Comparison of ENCODE assay signal across 1 cellular context in genomic region chr5:126745259-126745992, GRCh38.
A peak's percentile ranks its signal among the peaks of the same experiment; 100 is the strongest.
TF ChIP-seq lines count a peak whose summit lies in the region.

No MANE protein-coding gene starts in this region.

TF ChIP-seq in HEK293, 187 proteins besides CTCF, POLR2A, EP300 and RAD21 (continued from another document and continues in another):
- TF ChIP-seq PATZ1 (tag by site-specific recombination; IDR thresholded peaks at IDR 0.05): peak; percentile 42; the same call in 1 of the 2 replicates
- TF ChIP-seq ZIC2 (tag by site-specific recombination; IDR thresholded peaks at IDR 0.05): no peak
- no peak for TF ChIP-seq ZNF544 (tag by site-specific recombination; IDR thresholded peaks at IDR 0.05)
- TF ChIP-seq, protein P1, sequence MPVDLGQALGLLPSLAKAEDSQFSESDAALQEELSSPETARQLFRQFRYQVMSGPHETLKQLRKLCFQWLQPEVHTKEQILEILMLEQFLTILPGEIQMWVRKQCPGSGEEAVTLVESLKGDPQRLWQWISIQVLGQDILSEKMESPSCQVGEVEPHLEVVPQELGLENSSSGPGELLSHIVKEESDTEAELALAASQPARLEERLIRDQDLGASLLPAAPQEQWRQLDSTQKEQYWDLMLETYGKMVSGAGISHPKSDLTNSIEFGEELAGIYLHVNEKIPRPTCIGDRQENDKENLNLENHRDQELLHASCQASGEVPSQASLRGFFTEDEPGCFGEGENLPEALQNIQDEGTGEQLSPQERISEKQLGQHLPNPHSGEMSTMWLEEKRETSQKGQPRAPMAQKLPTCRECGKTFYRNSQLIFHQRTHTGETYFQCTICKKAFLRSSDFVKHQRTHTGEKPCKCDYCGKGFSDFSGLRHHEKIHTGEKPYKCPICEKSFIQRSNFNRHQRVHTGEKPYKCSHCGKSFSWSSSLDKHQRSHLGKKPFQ (tag by site-specific recombination; IDR thresholded peaks at IDR 0.05): 0 out of 2 replicates have a peak, but pooled peaks have one; percentile 14
- peak; percentile 64 for TF ChIP-seq FEZF1 (tag by site-specific recombination; IDR thresholded peaks at IDR 0.05)
- no peak for TF ChIP-seq ZBTB1 (tag by site-specific recombination; IDR thresholded peaks at IDR 0.05)
- no peak for TF ChIP-seq SALL2 (tag by site-specific recombination; IDR thresholded peaks at IDR 0.05; ENCODE audit: borderline replicate concordance)
- peak; percentile 88 for TF ChIP-seq ZNF600 (tag by site-specific recombination; IDR thresholded peaks at IDR 0.05)
- TF ChIP-seq, protein P2, sequence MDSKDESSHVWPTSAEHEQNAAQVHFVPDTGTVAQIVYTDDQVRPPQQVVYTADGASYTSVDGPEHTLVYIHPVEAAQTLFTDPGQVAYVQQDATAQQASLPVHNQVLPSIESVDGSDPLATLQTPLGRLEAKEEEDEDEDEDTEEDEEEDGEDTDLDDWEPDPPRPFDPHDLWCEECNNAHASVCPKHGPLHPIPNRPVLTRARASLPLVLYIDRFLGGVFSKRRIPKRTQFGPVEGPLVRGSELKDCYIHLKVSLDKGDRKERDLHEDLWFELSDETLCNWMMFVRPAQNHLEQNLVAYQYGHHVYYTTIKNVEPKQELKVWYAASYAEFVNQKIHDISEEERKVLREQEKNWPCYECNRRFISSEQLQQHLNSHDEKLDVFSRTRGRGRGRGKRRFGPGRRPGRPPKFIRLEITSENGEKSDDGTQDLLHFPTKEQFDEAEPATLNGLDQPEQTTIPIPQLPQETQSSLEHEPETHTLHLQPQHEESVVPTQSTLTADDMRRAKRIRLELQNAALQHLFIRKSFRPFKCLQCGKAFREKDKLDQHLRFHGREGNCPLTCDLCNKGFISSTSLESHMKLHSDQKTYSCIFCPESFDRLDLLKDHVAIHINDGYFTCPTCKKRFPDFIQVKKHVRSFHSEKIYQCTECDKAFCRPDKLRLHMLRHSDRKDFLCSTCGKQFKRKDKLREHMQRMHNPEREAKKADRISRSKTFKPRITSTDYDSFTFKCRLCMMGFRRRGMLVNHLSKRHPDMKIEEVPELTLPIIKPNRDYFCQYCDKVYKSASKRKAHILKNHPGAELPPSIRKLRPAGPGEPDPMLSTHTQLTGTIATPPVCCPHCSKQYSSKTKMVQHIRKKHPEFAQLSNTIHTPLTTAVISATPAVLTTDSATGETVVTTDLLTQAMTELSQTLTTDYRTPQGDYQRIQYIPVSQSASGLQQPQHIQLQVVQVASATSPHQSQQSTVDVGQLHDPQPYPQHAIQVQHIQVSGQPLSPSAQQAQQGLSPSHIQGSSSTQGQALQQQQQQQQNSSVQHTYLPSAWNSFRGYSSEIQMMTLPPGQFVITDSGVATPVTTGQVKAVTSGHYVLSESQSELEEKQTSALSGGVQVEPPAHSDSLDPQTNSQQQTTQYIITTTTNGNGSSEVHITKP (tag by site-specific recombination; IDR thresholded peaks at IDR 0.05): peak; percentile 70
- peak; percentile 72 for TF ChIP-seq INSM2 (tag by site-specific recombination; IDR thresholded peaks at IDR 0.05)
- TF ChIP-seq ZFP69B (tag by site-specific recombination; IDR thresholded peaks at IDR 0.05): peak; percentile 79
- TF ChIP-seq, protein P3, sequence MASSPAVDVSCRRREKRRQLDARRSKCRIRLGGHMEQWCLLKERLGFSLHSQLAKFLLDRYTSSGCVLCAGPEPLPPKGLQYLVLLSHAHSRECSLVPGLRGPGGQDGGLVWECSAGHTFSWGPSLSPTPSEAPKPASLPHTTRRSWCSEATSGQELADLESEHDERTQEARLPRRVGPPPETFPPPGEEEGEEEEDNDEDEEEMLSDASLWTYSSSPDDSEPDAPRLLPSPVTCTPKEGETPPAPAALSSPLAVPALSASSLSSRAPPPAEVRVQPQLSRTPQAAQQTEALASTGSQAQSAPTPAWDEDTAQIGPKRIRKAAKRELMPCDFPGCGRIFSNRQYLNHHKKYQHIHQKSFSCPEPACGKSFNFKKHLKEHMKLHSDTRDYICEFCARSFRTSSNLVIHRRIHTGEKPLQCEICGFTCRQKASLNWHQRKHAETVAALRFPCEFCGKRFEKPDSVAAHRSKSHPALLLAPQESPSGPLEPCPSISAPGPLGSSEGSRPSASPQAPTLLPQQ (tag by site-specific recombination; IDR thresholded peaks at IDR 0.05): peak; percentile 71
- 0 out of 2 replicates have a peak, but pooled peaks have one; percentile 51 for TF ChIP-seq ZNF2 (tag by site-specific recombination; IDR thresholded peaks at IDR 0.05)
- TF ChIP-seq OVOL3 (tag by site-specific recombination; IDR thresholded peaks at IDR 0.05): no peak
- TF ChIP-seq ZNF16 (tag by site-specific recombination; IDR thresholded peaks at IDR 0.05; ENCODE audit: low read depth): no peak
- peak; percentile 97 for TF ChIP-seq ZBTB44 (tag by site-specific recombination; IDR thresholded peaks at IDR 0.05)
- TF ChIP-seq ZNF223 (tag by site-specific recombination; IDR thresholded peaks at IDR 0.05): 0 out of 2 replicates have a peak, but pooled peaks have one; percentile 15
- TF ChIP-seq ZBTB49 (tag by site-specific recombination; IDR thresholded peaks at IDR 0.05; ENCODE audit: low read depth): no peak
- TF ChIP-seq ZNF366 (tag by site-specific recombination; conservative IDR thresholded peaks at IDR 0.05): peak; percentile 22; the same call in 1 of the 2 replicates
- no peak; the same call in 1 of the 2 replicates for TF ChIP-seq OSR2 (tag by site-specific recombination; IDR thresholded peaks at IDR 0.05)
- TF ChIP-seq ZNF521 (tag by site-specific recombination; IDR thresholded peaks at IDR 0.05): no peak
- 0 out of 2 replicates have a peak, but pooled peaks have one; percentile 46 for TF ChIP-seq ZEB2 (tag by site-specific recombination; IDR thresholded peaks at IDR 0.05)
- peak; percentile 84 for TF ChIP-seq SP7 (tag by site-specific recombination; IDR thresholded peaks at IDR 0.05)
- peak; percentile 86 for TF ChIP-seq ZBTB17 (tag by site-specific recombination; IDR thresholded peaks at IDR 0.05)
- TF ChIP-seq ZBTB20 (tag by site-specific recombination; IDR thresholded peaks at IDR 0.05): peak; percentile 53; the same call in 1 of the 2 replicates
- TF ChIP-seq ZBTB48 (tag by site-specific recombination; IDR thresholded peaks at IDR 0.05): peak; percentile 36; the same call in 1 of the 2 replicates
- TF ChIP-seq ZFP41 (tag by site-specific recombination; IDR thresholded peaks at IDR 0.05; ENCODE audit: borderline replicate concordance): no peak
- TF ChIP-seq SCRT1 (tag by site-specific recombination; IDR thresholded peaks at IDR 0.05; ENCODE audit: borderline replicate concordance): no peak
- TF ChIP-seq ZNF654 (tag by site-specific recombination; IDR thresholded peaks at IDR 0.05; ENCODE audit: low read depth): no peak
- TF ChIP-seq ZBTB21 (tag by site-specific recombination; IDR thresholded peaks at IDR 0.05): peak; percentile 78; the same call in 1 of the 2 replicates
- no peak for TF ChIP-seq ZNF138 (tag by site-specific recombination; IDR thresholded peaks at IDR 0.05; ENCODE audit: borderline replicate concordance)
- no peak for TF ChIP-seq ZNF423 (tag by site-specific recombination; IDR thresholded peaks at IDR 0.05)
- TF ChIP-seq, protein P4, sequence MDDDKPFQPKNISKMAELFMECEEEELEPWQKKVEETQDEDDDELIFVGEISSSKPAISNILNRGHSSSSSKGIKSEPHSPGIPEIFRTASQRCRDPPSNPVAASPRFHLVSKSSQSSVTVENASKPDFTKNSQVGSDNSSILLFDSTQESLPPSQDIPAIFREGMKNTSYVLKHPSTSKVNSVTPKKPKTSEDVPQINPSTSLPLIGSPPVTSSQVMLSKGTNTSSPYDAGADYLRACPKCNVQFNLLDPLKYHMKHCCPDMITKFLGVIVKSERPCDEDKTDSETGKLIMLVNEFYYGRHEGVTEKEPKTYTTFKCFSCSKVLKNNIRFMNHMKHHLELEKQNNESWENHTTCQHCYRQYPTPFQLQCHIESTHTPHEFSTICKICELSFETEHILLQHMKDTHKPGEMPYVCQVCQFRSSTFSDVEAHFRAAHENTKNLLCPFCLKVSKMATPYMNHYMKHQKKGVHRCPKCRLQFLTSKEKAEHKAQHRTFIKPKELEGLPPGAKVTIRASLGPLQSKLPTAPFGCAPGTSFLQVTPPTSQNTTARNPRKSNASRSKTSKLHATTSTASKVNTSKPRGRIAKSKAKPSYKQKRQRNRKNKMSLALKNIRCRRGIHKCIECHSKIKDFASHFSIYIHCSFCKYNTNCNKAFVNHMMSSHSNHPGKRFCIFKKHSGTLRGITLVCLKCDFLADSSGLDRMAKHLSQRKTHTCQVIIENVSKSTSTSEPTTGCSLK (tag by site-specific recombination; IDR thresholded peaks at IDR 0.05): no peak
- no peak for TF ChIP-seq MEIS1 (CRISPR knock-in tag; IDR thresholded peaks at IDR 0.05; ENCODE audit: borderline replicate concordance)
- TF ChIP-seq ZNF112 (tag by site-specific recombination; IDR thresholded peaks at IDR 0.05): no peak
- peak; percentile 87 for TF ChIP-seq ZNF629 (tag by site-specific recombination; IDR thresholded peaks at IDR 0.05)
- no peak for TF ChIP-seq ZNF707 (tag by site-specific recombination; IDR thresholded peaks at IDR 0.05)
- no peak for TF ChIP-seq ZNF211 (tag by site-specific recombination; IDR thresholded peaks at IDR 0.05; ENCODE audit: low read depth)
- TF ChIP-seq GLIS1 (tag by site-specific recombination; IDR thresholded peaks at IDR 0.05): 0 out of 2 replicates have a peak, but pooled peaks have one; percentile 47
- no peak for TF ChIP-seq ZNF843 (tag by site-specific recombination; IDR thresholded peaks at IDR 0.05)
- TF ChIP-seq, protein P5, sequence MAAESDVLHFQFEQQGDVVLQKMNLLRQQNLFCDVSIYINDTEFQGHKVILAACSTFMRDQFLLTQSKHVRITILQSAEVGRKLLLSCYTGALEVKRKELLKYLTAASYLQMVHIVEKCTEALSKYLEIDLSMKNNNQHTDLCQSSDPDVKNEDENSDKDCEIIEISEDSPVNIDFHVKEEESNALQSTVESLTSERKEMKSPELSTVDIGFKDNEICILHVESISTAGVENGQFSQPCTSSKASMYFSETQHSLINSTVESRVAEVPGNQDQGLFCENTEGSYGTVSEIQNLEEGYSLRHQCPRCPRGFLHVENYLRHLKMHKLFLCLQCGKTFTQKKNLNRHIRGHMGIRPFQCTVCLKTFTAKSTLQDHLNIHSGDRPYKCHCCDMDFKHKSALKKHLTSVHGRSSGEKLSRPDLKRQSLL (tag by site-specific recombination; IDR thresholded peaks at IDR 0.05): peak; percentile 46; the same call in 1 of the 2 replicates
